ENCODE assay signal across 8 cellular contexts in the genomic region with DNA sequence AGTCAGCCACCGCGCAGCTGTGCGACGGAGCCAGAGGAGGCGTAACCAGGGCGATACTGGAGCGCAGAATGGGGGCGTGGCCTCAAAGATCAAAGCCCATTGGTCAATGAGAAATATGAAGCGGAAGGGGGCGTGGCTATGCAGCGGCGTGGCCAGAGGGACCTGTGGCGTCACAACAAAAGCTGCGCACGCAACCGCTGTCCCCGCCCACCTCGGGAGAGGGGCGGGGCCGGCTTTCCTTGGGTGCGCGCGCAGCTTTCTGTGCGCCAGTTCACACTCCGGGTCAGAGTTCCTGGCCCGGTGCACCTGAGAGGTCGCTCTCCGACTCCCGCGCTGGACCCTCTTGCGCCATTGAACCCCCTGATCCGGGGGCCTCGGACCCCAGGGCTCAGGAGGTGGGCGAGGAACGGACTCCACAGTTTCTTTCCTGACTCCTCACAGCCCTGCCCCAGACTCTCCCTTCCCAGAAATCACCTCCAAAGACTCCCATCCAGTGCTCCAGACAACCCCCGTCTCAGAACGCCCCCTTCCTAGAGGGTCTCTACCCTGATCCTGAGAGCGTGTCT. TPM values are rescaled to one million over a fixed set of nuclear protein-coding genes. Genes with fewer than 3 reads are reported as not detected.
DNase-seq lines count a peak whose midpoint lies in the region; ATAC-seq, FAIRE-seq and TF ChIP-seq lines count a peak whose summit lies in the region.

A gene (plus strand): TSS at position 269 of the 566 bp plus-strand sequence.

- H3K4me2 ChIP-seq in DOHH2 (ENCODE audit: low read length) (peak within 1 kb of the TSS; percentile 98), GM23248 (ENCODE audit: unreplicated experiment) (peak within 1 kb of the TSS; percentile 98), Karpas-422 (ENCODE audit: low read depth, low read length, poor library complexity, severe bottlenecking) (peak within 1 kb of the TSS; percentile 95)

- H3K27ac ChIP-seq in DOHH2 (ENCODE audit: low read depth, low read length) (no peak within 1 kb of the TSS), GM23248 (peak within 1 kb of the TSS; percentile 89), Karpas-422 (ENCODE audit: low read length) (peak within 1 kb of the TSS; percentile 66; the same call in 1 of the 2 replicates), esophagus muscularis mucosa (replicated peaks in 1 of 4) (peak within 1 kb of the TSS; percentile 84 to 90 (median 89))

- TF ChIP-seq POLR2A in esophagus muscularis mucosa (IDR thresholded peaks at IDR 0.05; ENCODE audit: low read depth): peak; percentile 93

- no peaks in the 10 kb centered on the region for H3K27me3 Mint-ChIP-seq in activated T-cell treated with anti-CD3 and anti-CD28 coated beads, Interleukin-2, amount 50 U/mL, for 72 hours (ENCODE audit: low read depth)

- intact Hi-C loops in esophagus muscularis mucosa (cut with DNase I): no loop called here

- H3K4me3 ChIP-seq in DOHH2 (ENCODE audit: low read length) (peak within 1 kb of the TSS; percentile 90), GM23248 (peak within 1 kb of the TSS; percentile 96), Karpas-422 (ENCODE audit: low read length) (peak within 1 kb of the TSS; percentile 93), esophagus muscularis mucosa (peak within 1 kb of the TSS; percentile 81 to 93 (median 90))

- no peaks in the 10 kb centered on the region for H3K9me3 Mint-ChIP-seq in activated T-cell treated with anti-CD3 and anti-CD28 coated beads, Interleukin-2, amount 50 U/mL, for 72 hours

- ATAC-seq in activated T-cell treated with anti-CD3 and anti-CD28 coated beads, Interleukin-2, amount 50 U/mL, for 72 hours (replicated peaks in 1 of 2): peak; percentile 97 to 98

- DNase-seq in GM23248: peak; percentile 100
- DNase-seq in Karpas-422: peak; percentile 100
- peak; percentile 100 for DNase-seq in RCC 7860 (ENCODE audit: low spot score)
- peak; percentile 100 for DNase-seq in activated T-cell treated with anti-CD3 and anti-CD28 coated beads, Interleukin-2, amount 50 U/mL, for 72 hours
- peak; percentile 100 for DNase-seq in esophagus muscularis mucosa (ENCODE audit: extremely low spot score)
- DNase-seq in myocyte (ENCODE audit: low read depth): peak; percentile 99
- peak; percentile 99 to 100 for DNase-seq in stimulated activated CD8-positive, alpha-beta memory T cell treated with anti-CD3 and anti-CD28 coated beads, Interleukin-7, amount 100 ng/mL, for 4 hours (ENCODE audit: low read depth in 2 of 2)

- H2AFZ ChIP-seq in GM23248: peak within 1 kb of the TSS; percentile 85
- H2AFZ ChIP-seq in Karpas-422 (ENCODE audit: low read length): peak within 1 kb of the TSS; percentile 44; the same call in 1 of the 2 replicates

- H3K36me3 Mint-ChIP-seq in activated T-cell treated with anti-CD3 and anti-CD28 coated beads, Interleukin-2, amount 50 U/mL, for 72 hours (ENCODE audit: insufficient read depth in 2 of 2): peaks cover 4% of the 10 kb centered on the region in 2 donors

- H3K79me2 ChIP-seq in DOHH2 (ENCODE audit: control insufficient read depth, low read length) (peaks cover 19% of the 10 kb centered on the region), GM23248 (ENCODE audit: insufficient read depth) (peaks cover 78% of the 10 kb centered on the region), Karpas-422 (ENCODE audit: low read length) (peaks cover 30% of the 10 kb centered on the region)

- H3K36me3 ChIP-seq in DOHH2 (ENCODE audit: control insufficient read depth, low read length) (peaks cover 9% of the 10 kb centered on the region), GM23248 (ENCODE audit: low read depth) (peaks cover 23% of the 10 kb centered on the region), Karpas-422 (ENCODE audit: insufficient read depth, low read length) (no peaks in the 10 kb centered on the region), esophagus muscularis mucosa (peaks cover 8 to 27% (median 25%) of the 10 kb centered on the region in 4 donors)

- H3F3A ChIP-seq in DOHH2 (ENCODE audit: control insufficient read depth, insufficient read depth): no peaks in the 10 kb centered on the region
- H3F3A ChIP-seq in GM23248 (ENCODE audit: insufficient read depth): no peaks in the 10 kb centered on the region

- peak; percentile 88 for FAIRE-seq in RCC 7860 (lab: Jason Lieb, UNC)

- H3K27ac Mint-ChIP-seq in activated T-cell treated with anti-CD3 and anti-CD28 coated beads, Interleukin-2, amount 50 U/mL, for 72 hours: peak within 1 kb of the TSS; percentile 95

- H3K27me3 ChIP-seq in DOHH2 (ENCODE audit: control insufficient read depth, low read length) (no peaks in the 10 kb centered on the region), GM23248 (replicated peaks; ENCODE audit: insufficient read depth) (no peaks in the 10 kb centered on the region), Karpas-422 (ENCODE audit: low read length) (no peaks in the 10 kb centered on the region), esophagus muscularis mucosa (no peaks in the 10 kb centered on the region)

- H3K9me2 ChIP-seq in DOHH2 (replicated peaks; ENCODE audit: control insufficient read depth, low read length) (no peaks in the 10 kb centered on the region), GM23248 (ENCODE audit: insufficient read depth) (no peaks in the 10 kb centered on the region), Karpas-422 (replicated peaks; ENCODE audit: insufficient read depth, low read length) (no peaks in the 10 kb centered on the region)

- H3K9me3 ChIP-seq in DOHH2 (ENCODE audit: control insufficient read depth, insufficient read depth, low read length) (no peaks in the 10 kb centered on the region), GM23248 (ENCODE audit: low read depth) (no peaks in the 10 kb centered on the region), Karpas-422 (ENCODE audit: low read length) (no peaks in the 10 kb centered on the region), esophagus muscularis mucosa (no peaks in the 10 kb centered on the region)

- in situ Hi-C loops in GM23248 (cut with MboI): no loop called here

- H3K4me1 ChIP-seq in DOHH2 (ENCODE audit: control insufficient read depth, low read length) (peaks cover 15% of the 10 kb centered on the region), GM23248 (ENCODE audit: insufficient read depth) (peaks cover 19% of the 10 kb centered on the region), Karpas-422 (ENCODE audit: low read length) (peaks cover 24% of the 10 kb centered on the region), esophagus muscularis mucosa (peaks cover 30 to 57% (median 41%) of the 10 kb centered on the region in 4 donors)

- 0 to 3% methylated on average over 24 to 34 of the region's 38 CpGs for WGBS in GM23248 (ENCODE audit: low coverage in 1 of 2, low lambda C conversion rate in 2 of 2, missing lambda C conversion rate in 2 of 2), 2 experiments
- WGBS in esophagus muscularis mucosa: 0% methylated on average over 16 of the region's 38 CpGs

- H3K4me1 Mint-ChIP-seq in activated T-cell treated with anti-CD3 and anti-CD28 coated beads, Interleukin-2, amount 50 U/mL, for 72 hours (ENCODE audit: low read depth): peaks cover 46% of the 10 kb centered on the region

- TF ChIP-seq CTCF in DOHH2 (IDR thresholded peaks at IDR 0.05; ENCODE audit: low read depth, low read length, poor library complexity, severe bottlenecking) (no peak), esophagus muscularis mucosa (IDR thresholded peaks at IDR 0.05) (peak in 1 of 3 experiments; percentile 17)

- TF ChIP-seq EP300 in esophagus muscularis mucosa (IDR thresholded peaks at IDR 0.05): no peak

- H3K9ac ChIP-seq in GM23248 (peak within 1 kb of the TSS; percentile 100), Karpas-422 (ENCODE audit: low read length) (peak within 1 kb of the TSS; percentile 97)

- H4K20me1 ChIP-seq in DOHH2 (ENCODE audit: control insufficient read depth, insufficient read depth, low read depth, low read length) (no peaks in the 10 kb centered on the region), GM23248 (ENCODE audit: insufficient read depth) (no peaks in the 10 kb centered on the region), Karpas-422 (ENCODE audit: insufficient read depth, low read depth, low read length) (no peaks in the 10 kb centered on the region)

- peak within 1 kb of the TSS; percentile 95 for H3K4me3 Mint-ChIP-seq in activated T-cell treated with anti-CD3 and anti-CD28 coated beads, Interleukin-2, amount 50 U/mL, for 72 hours

RNA-seq across cellular contexts. Expression of the gene that starts here (rescaled TPM):
- total RNA-seq in GM23248 (2014; rRNA removed; shearing (Covaris generic)): 32.8 and 43.3 TPM in 2 replicates
- 60.7 and 64.9 TPM in 2 replicates for polyA plus RNA-seq in GM23248 (2016; fragmentation: Nextera tagmentation; extraction: Ambion mirVana)
- total RNA-seq in Karpas-422 (2014; rRNA removed; shearing (Covaris generic); ENCODE audit: low replicate concordance): 34.5 and 37.6 TPM in 2 replicates
- total RNA-seq in activated T-cell treated with anti-CD3 and anti-CD28 coated beads, Interleukin-2, amount 50 U/mL, for 72 hours: 10 to 100 TPM; 20.1 to 25.4 TPM
- 10 to 100 TPM; 16.2 to 26.6 (median 21.0) TPM for total RNA-seq in esophagus muscularis mucosa
- 41.3 and 42.2 TPM in 2 replicates for total RNA-seq in myocyte
- 70.7 TPM for polyA plus RNA-seq in myocyte (2012)
